12 cellular contexts compared by ENCODE assay signal in genomic region chr10:106355450-106355849, GRCh38.
A peak's percentile ranks its signal among the peaks of the same experiment; 100 is the strongest.
DNase-seq lines count a peak whose midpoint lies in the region; ATAC-seq and TF ChIP-seq lines count a peak whose summit lies in the region.
"Had no signal": no experiment of that assay in that cellular context is flagged by ENCODE, and none has a peak within 500 bp of the region (broad histone marks: within the 10 kb centered on the region; RNA-seq: fewer than 3 reads in every experiment).

No MANE protein-coding gene starts in this region.

- H3K27ac Mint-ChIP-seq in neural crest cell (ENCODE audit: unreplicated experiment), result no peak overlapping the region
- no peak overlapping the region for H3K27ac Mint-ChIP-seq in CD4-positive, alpha-beta memory T cell
- no peak overlapping the region for H3K27ac Mint-ChIP-seq in activated naive CD4-positive, alpha-beta T cell treated with anti-CD3 and anti-CD28 coated beads, Interleukin-2, amount 10 ng/mL, durations not matched to agents 7 days and 5 days

- H3K9me3 Mint-ChIP-seq in neural crest cell, result no peaks in the 10 kb centered on the region
- H3K9me3 Mint-ChIP-seq in CD4-positive, alpha-beta memory T cell, result peaks cover 0 to 9% (median 4%) of the 10 kb centered on the region in 8 donors
- H3K9me3 Mint-ChIP-seq in activated naive CD4-positive, alpha-beta T cell treated with anti-CD3 and anti-CD28 coated beads, Interleukin-2, amount 10 ng/mL, durations not matched to agents 7 days and 5 days, result no peaks in the 10 kb centered on the region

- no peaks in the 10 kb centered on the region for H3K27me3 ChIP-seq in CD4-positive, alpha-beta memory T cell (ENCODE audit: insufficient read depth, low read length)

- H3K4me1 ChIP-seq in CD4-positive, alpha-beta memory T cell (ENCODE audit: insufficient read depth, low read length), result no peaks in the 10 kb centered on the region

- no peak overlapping the region for H3K4me3 ChIP-seq in choroid plexus epithelial cell (ENCODE audit: low read depth, low read length)
- H3K4me3 ChIP-seq in CD4-positive, alpha-beta memory T cell (ENCODE audit: low read length in 2 of 2), result no peak overlapping the region
- H3K4me3 ChIP-seq: lung had no signal

- H3K9me3 ChIP-seq in CD4-positive, alpha-beta memory T cell (ENCODE audit: control insufficient read depth in 1 of 2, low read length in 2 of 2), result no peaks in the 10 kb centered on the region

- H3K27ac ChIP-seq in CD4-positive, alpha-beta memory T cell (ENCODE audit: low read depth, low read length), result no peak overlapping the region

- no peak for ATAC-seq in GM18907 (IDR thresholded peaks at IDR 0.05; ENCODE audit: unreplicated experiment)

- peak; percentile 5 for DNase-seq in NCI-H82 (lab: John Stamatoyannopoulos, UW)
- DNase-seq in NCI-H82 treated with DMSO at 0.1 percent for 48 hours (lab: John Stamatoyannopoulos, UW; ENCODE audit: unreplicated experiment), result no peak
- peak; percentile 2 for DNase-seq in NCI-H69 (lab: John Stamatoyannopoulos, UW)
- peak; percentile 6 for DNase-seq in choroid plexus epithelial cell (ENCODE audit: low read depth)
- DNase-seq in neural crest cell (ENCODE audit: low read depth, low spot score), result no peak
- no peak for DNase-seq in CD4-positive, alpha-beta memory T cell
- DNase-seq in activated naive CD4-positive, alpha-beta T cell treated with anti-CD3 and anti-CD28 coated beads, Interleukin-2, amount 10 ng/mL, durations not matched to agents 7 days and 5 days, result no peak
- DNase-seq: ACHN; activated CD4-positive, CD25-positive, alpha-beta regulatory T cell treated with anti-CD3 and anti-CD28 coated beads, Interleukin-2, amount 50 U/mL, for 72 hours; activated effector memory CD4-positive, alpha-beta T cell treated with Interleukin-2 at 50 U/mL for 16 hours had no signal

- intact Hi-C loops in CD4-positive, alpha-beta memory T cell (cut with micrococcal nuclease), result no loop called here

- H3K36me3 ChIP-seq in CD4-positive, alpha-beta memory T cell (ENCODE audit: insufficient read depth, low read length), result no peaks in the 10 kb centered on the region

- H3K36me3 Mint-ChIP-seq in neural crest cell (ENCODE audit: low read depth), result no peaks in the 10 kb centered on the region
- H3K36me3 Mint-ChIP-seq in CD4-positive, alpha-beta memory T cell, result no peaks in the 10 kb centered on the region
- H3K36me3 Mint-ChIP-seq in activated naive CD4-positive, alpha-beta T cell treated with anti-CD3 and anti-CD28 coated beads, Interleukin-2, amount 10 ng/mL, durations not matched to agents 7 days and 5 days, result no peaks in the 10 kb centered on the region

- no peaks in the 10 kb centered on the region for H3K4me1 Mint-ChIP-seq in neural crest cell
- H3K4me1 Mint-ChIP-seq in CD4-positive, alpha-beta memory T cell, result no peaks in the 10 kb centered on the region
- no peaks in the 10 kb centered on the region for H3K4me1 Mint-ChIP-seq in activated naive CD4-positive, alpha-beta T cell treated with anti-CD3 and anti-CD28 coated beads, Interleukin-2, amount 10 ng/mL, durations not matched to agents 7 days and 5 days

- H3K27me3 Mint-ChIP-seq in neural crest cell (ENCODE audit: low read depth), result no peaks in the 10 kb centered on the region
- no peaks in the 10 kb centered on the region for H3K27me3 Mint-ChIP-seq in CD4-positive, alpha-beta memory T cell
- no peaks in the 10 kb centered on the region for H3K27me3 Mint-ChIP-seq in activated naive CD4-positive, alpha-beta T cell treated with anti-CD3 and anti-CD28 coated beads, Interleukin-2, amount 10 ng/mL, durations not matched to agents 7 days and 5 days

- H3K4me3 Mint-ChIP-seq in neural crest cell, result no peak overlapping the region
- no peak overlapping the region for H3K4me3 Mint-ChIP-seq in CD4-positive, alpha-beta memory T cell
- no peak overlapping the region for H3K4me3 Mint-ChIP-seq in activated naive CD4-positive, alpha-beta T cell treated with anti-CD3 and anti-CD28 coated beads, Interleukin-2, amount 10 ng/mL, durations not matched to agents 7 days and 5 days

- POLR2A ChIA-PET in CD4-positive, alpha-beta memory T cell (lab: Charles Lee; ENCODE audit: partially characterized antibody), result no interaction called here

- TF ChIP-seq CTCF in choroid plexus epithelial cell (conservative IDR thresholded peaks at IDR 0.05; ENCODE audit: low read depth, low read length) (peak; percentile 64), neural crest cell (conservative IDR thresholded peaks at IDR 0.05) (peak; percentile 43)

- CTCF ChIA-PET in CD4-positive, alpha-beta memory T cell (lab: Charles Lee; ENCODE audit: partially characterized antibody), result no interaction called here
- CTCF ChIA-PET in activated naive CD4-positive, alpha-beta T cell treated with anti-CD3 and anti-CD28 coated beads, Interleukin-2, amount 10 ng/mL, durations not matched to agents 7 days and 5 days (lab: Charles Lee), result no interaction called here

Comparison
In these comparisons a context has a peak if more than half of its experiments do, and no peak if none do; other contexts are left out.
1. DNase-seq: peak in NCI-H82 (single experiment), NCI-H69 (single experiment) and choroid plexus epithelial cell (single experiment); none in NCI-H82 treated with DMSO at 0.1 percent for 48 hours (single experiment), neural crest cell (single experiment), CD4-positive, alpha-beta memory T cell (0 of 5) and activated naive CD4-positive, alpha-beta T cell treated with anti-CD3 and anti-CD28 coated beads, Interleukin-2, amount 10 ng/mL, durations not matched to agents 7 days and 5 days (single experiment).